In genomic region chr5:72232838-72233237, GRCh38 we compare ENCODE assay signal across 18 cellular contexts.
DNase-seq lines count a peak whose midpoint lies in the region; ATAC-seq and TF ChIP-seq lines count a peak whose summit lies in the region.
"Had no signal": no experiment of that assay in that cellular context is flagged by ENCODE, and none has a peak within 500 bp of the region (broad histone marks: within the 10 kb centered on the region; RNA-seq: fewer than 3 reads in every experiment).

No MANE protein-coding gene starts in this region.

- H3K9me3 Mint-ChIP-seq in T-helper 2 cell treated with Interferon-gamma antibody and Interleukin-4, amounts not matched to agents 5 μg/mL and 100 μg/mL, for 36 hours, result no peaks in the 10 kb centered on the region
- no peaks in the 10 kb centered on the region for H3K9me3 Mint-ChIP-seq in activated naive CD8-positive, alpha-beta T cell treated with anti-CD3 and anti-CD28 coated beads, Interleukin-2, amount 10 ng/mL, durations not matched to agents 7 days and 5 days
- H3K9me3 Mint-ChIP-seq in natural killer cell (no peaks in the 10 kb centered on the region), HFFc6 (no peaks in the 10 kb centered on the region)
- H3K9me3 Mint-ChIP-seq: T-helper 1 cell treated with Interleukin-12 subunit alpha and Interleukin-12 subunit beta and Interleukin-4 antibody, amounts not matched to agents 30 μg/mL and 1 μg/mL, for 36 hours had no signal

- POLR2A ChIA-PET in activated naive CD8-positive, alpha-beta T cell treated with anti-CD3 and anti-CD28 coated beads, Interleukin-2, amount 10 ng/mL, durations not matched to agents 7 days and 5 days (lab: Charles Lee), result interaction anchor here (1.5 kb wide), 1 partner anchor 87 kb away, joined by 3 read pairs; the partner anchor contains the start of genes MRPS27 and PTCD2

- H3K4me2 ChIP-seq in KMS-11, result peak overlapping the region; percentile 0

- no peaks in the 10 kb centered on the region for H3K27me3 ChIP-seq in KMS-11 (ENCODE audit: insufficient read depth, low read depth)

- no peaks in the 10 kb centered on the region for H3K36me3 ChIP-seq in KMS-11 (ENCODE audit: insufficient read depth)

- H4K20me1 ChIP-seq in KMS-11 (ENCODE audit: insufficient read depth), result 0 out of 2 replicates have a peak, but pooled peaks cover 3% of the 10 kb centered on the region

- peaks cover 25% of the 10 kb centered on the region for H3K4me1 Mint-ChIP-seq in T-helper 2 cell treated with Interferon-gamma antibody and Interleukin-4, amounts not matched to agents 5 μg/mL and 100 μg/mL, for 36 hours (ENCODE audit: low read depth)
- peaks cover 40% of the 10 kb centered on the region for H3K4me1 Mint-ChIP-seq in activated naive CD8-positive, alpha-beta T cell treated with anti-CD3 and anti-CD28 coated beads, Interleukin-2, amount 10 ng/mL, durations not matched to agents 7 days and 5 days
- H3K4me1 Mint-ChIP-seq in natural killer cell (peaks cover 52 to 53% of the 10 kb centered on the region in 2 donors), HFFc6 (ENCODE audit: low read depth) (peaks cover 49% of the 10 kb centered on the region)

- no peak overlapping the region for H2AFZ ChIP-seq in KMS-11 (ENCODE audit: low read depth)

- no peaks in the 10 kb centered on the region for H3K79me2 ChIP-seq in KMS-11 (ENCODE audit: insufficient read depth, low read depth)

- ATAC-seq in activated naive CD8-positive, alpha-beta T cell treated with anti-CD3 and anti-CD28 coated beads, Interleukin-2, amount 10 ng/mL, durations not matched to agents 7 days and 5 days (ENCODE audit: low read depth), result no peak
- ATAC-seq in natural killer cell, result no peak
- ATAC-seq: Right ventricle myocardium inferior had no signal

- no peak overlapping the region for H3K4me3 ChIP-seq in KMS-11 (IDR thresholded peaks at IDR 0.05; ENCODE audit: insufficient read depth, low read depth, low read length)
- H3K4me3 ChIP-seq: psoas muscle had no signal

- TF ChIP-seq CTCF in KMS-11 (conservative IDR thresholded peaks at IDR 0.05; ENCODE audit: low read depth, low read length) (no peak), natural killer cell (IDR thresholded peaks at IDR 0.05) (no peak), HFFc6 (IDR thresholded peaks at IDR 0.05) (no peak)

- peaks cover 28% of the 10 kb centered on the region for H3K27me3 Mint-ChIP-seq in T-helper 2 cell treated with Interferon-gamma antibody and Interleukin-4, amounts not matched to agents 5 μg/mL and 100 μg/mL, for 36 hours (ENCODE audit: low read depth)
- H3K27me3 Mint-ChIP-seq in activated naive CD8-positive, alpha-beta T cell treated with anti-CD3 and anti-CD28 coated beads, Interleukin-2, amount 10 ng/mL, durations not matched to agents 7 days and 5 days, result no peaks in the 10 kb centered on the region
- H3K27me3 Mint-ChIP-seq in natural killer cell (ENCODE audit: low read depth in 2 of 2) (peaks cover 14 to 16% of the 10 kb centered on the region in 2 donors), HFFc6 (ENCODE audit: insufficient read depth) (peaks cover 1% of the 10 kb centered on the region; the same call in 1 of the 2 replicates)
- H3K27me3 Mint-ChIP-seq: B cell had no signal

- H3K4me3 Mint-ChIP-seq in T-helper 2 cell treated with Interferon-gamma antibody and Interleukin-4, amounts not matched to agents 5 μg/mL and 100 μg/mL, for 36 hours, result peak overlapping the region; percentile 52
- H3K4me3 Mint-ChIP-seq in activated naive CD8-positive, alpha-beta T cell treated with anti-CD3 and anti-CD28 coated beads, Interleukin-2, amount 10 ng/mL, durations not matched to agents 7 days and 5 days, result peak overlapping the region; percentile 47
- H3K4me3 Mint-ChIP-seq in natural killer cell (peak overlapping the region; percentile 73), HFFc6 (no peak overlapping the region)
- H3K4me3 Mint-ChIP-seq: B cell; T-helper 1 cell treated with Interleukin-12 subunit alpha and Interleukin-12 subunit beta and Interleukin-4 antibody, amounts not matched to agents 30 μg/mL and 1 μg/mL, for 36 hours had no signal

- H3K27ac Mint-ChIP-seq in T-helper 2 cell treated with Interferon-gamma antibody and Interleukin-4, amounts not matched to agents 5 μg/mL and 100 μg/mL, for 36 hours, result peak overlapping the region; percentile 21
- no peak overlapping the region for H3K27ac Mint-ChIP-seq in activated naive CD8-positive, alpha-beta T cell treated with anti-CD3 and anti-CD28 coated beads, Interleukin-2, amount 10 ng/mL, durations not matched to agents 7 days and 5 days
- peak overlapping the region; percentile 76 to 77 for H3K27ac Mint-ChIP-seq in natural killer cell
- no peak overlapping the region for H3K27ac Mint-ChIP-seq in HFFc6
- H3K27ac Mint-ChIP-seq: B cell had no signal

- peaks cover 40% of the 10 kb centered on the region for H3K4me1 ChIP-seq in KMS-11 (ENCODE audit: low read depth, poor library complexity, severe bottlenecking)

- peaks cover 50% of the 10 kb centered on the region for H3K36me3 Mint-ChIP-seq in T-helper 2 cell treated with Interferon-gamma antibody and Interleukin-4, amounts not matched to agents 5 μg/mL and 100 μg/mL, for 36 hours (ENCODE audit: low read depth)
- peaks cover 30% of the 10 kb centered on the region for H3K36me3 Mint-ChIP-seq in activated naive CD8-positive, alpha-beta T cell treated with anti-CD3 and anti-CD28 coated beads, Interleukin-2, amount 10 ng/mL, durations not matched to agents 7 days and 5 days
- H3K36me3 Mint-ChIP-seq in natural killer cell (peaks cover 23% of the 10 kb centered on the region), HFFc6 (ENCODE audit: low read depth) (peaks cover 40% of the 10 kb centered on the region)

- DNase-seq in T-helper 2 cell treated with Interferon-gamma antibody and Interleukin-4, amounts not matched to agents 5 μg/mL and 100 μg/mL, for 36 hours (ENCODE audit: low spot score), result no peak
- DNase-seq in T-helper 2 cell (no peak), natural killer cell (no peak), SIG-M5 (lab: John Stamatoyannopoulos, UW) (no peak), HFFc6 (no peak), midbrain (lab: John Stamatoyannopoulos, UW) (no peak)
- no peak for DNase-seq in activated naive CD8-positive, alpha-beta T cell treated with anti-CD3 and anti-CD28 coated beads, Interleukin-2, amount 10 ng/mL, durations not matched to agents 7 days and 5 days
- DNase-seq: 8988T; activated CD4-positive, CD25-positive, alpha-beta regulatory T cell treated with anti-CD3 and anti-CD28 coated beads, Interleukin-2, amount 50 U/mL, for 72 hours; activated gamma-delta T cell treated with Interleukin-2 at 50 U/mL for 16 hours; hippocampal formation; NCI-H1694; NCI-H446; psoas muscle had no signal

- intact Hi-C loops in natural killer cell (cut with micrococcal nuclease), result loop anchor here (10.0 kb wide), 1 partner anchor 628 kb away; no protein-coding TSS in a partner anchor

- no peak overlapping the region for H3K27ac ChIP-seq in KMS-11

- no peak overlapping the region for H3K9ac ChIP-seq in KMS-11

Comparison
In these comparisons a context has a peak if more than half of its experiments do, and no peak if none do; other contexts are left out.
1. H3K27ac Mint-ChIP-seq: peak in T-helper 2 cell treated with Interferon-gamma antibody and Interleukin-4, amounts not matched to agents 5 μg/mL and 100 μg/mL, for 36 hours (single experiment) and natural killer cell (2 of 2); none in activated naive CD8-positive, alpha-beta T cell treated with anti-CD3 and anti-CD28 coated beads, Interleukin-2, amount 10 ng/mL, durations not matched to agents 7 days and 5 days (single experiment) and HFFc6 (single experiment).